Comparison of ENCODE assay signal across 1 cellular context in genomic region chr7:116988363-116988989, GRCh38.
TF ChIP-seq lines count a peak whose summit lies in the region.

No MANE protein-coding gene starts in this region.

TF ChIP-seq in K562, 482 proteins besides CTCF, POLR2A, EP300 and RAD21 (continued from another document and continues in another):
- TF ChIP-seq FOXP4 (CRISPR knock-in tag; IDR thresholded peaks at IDR 0.05; ENCODE audit: borderline replicate concordance) (no peak), HMG20A (CRISPR knock-in tag; conservative IDR thresholded peaks at IDR 0.05) (no peak), ADNP (tag; IDR thresholded peaks at IDR 0.05) (0 out of 2 replicates have a peak, but pooled peaks have one; percentile 44), DEAF1 (CRISPR knock-in tag; IDR thresholded peaks at IDR 0.05) (peak; percentile 84), NR2C1 (IDR thresholded peaks at IDR 0.05) (no peak), NR2C1 (tag; IDR thresholded peaks at IDR 0.05) (no peak), COPS2 (conservative IDR thresholded peaks at IDR 0.05) (no peak), SMC3 (conservative IDR thresholded peaks at IDR 0.05; ENCODE audit: insufficient read depth, low read depth, low read length) (0 out of 2 replicates have a peak, but pooled peaks have one; percentile 12), MIER1 (IDR thresholded peaks at IDR 0.05; ENCODE audit: low read depth) (no peak), CC2D1A (IDR thresholded peaks at IDR 0.05) (no peak), ZNF592 (IDR thresholded peaks at IDR 0.05) (0 out of 2 replicates have a peak, but pooled peaks have one; percentile 8), ARID3A (IDR thresholded peaks at IDR 0.05; ENCODE audit: borderline replicate concordance, low read depth, low read length) (peak; percentile 95), ZNF76 (CRISPR knock-in tag; IDR thresholded peaks at IDR 0.05; ENCODE audit: borderline replicate concordance) (no peak), MNT (conservative IDR thresholded peaks at IDR 0.05) (no peak), ZNF384 (IDR thresholded peaks at IDR 0.05; ENCODE audit: low read depth, low read length) (0 out of 2 replicates have a peak, but pooled peaks have one; percentile 10), CHAMP1 (IDR thresholded peaks at IDR 0.05) (0 out of 2 replicates have a peak, but pooled peaks have one; percentile 35), ZNF24 (IDR thresholded peaks at IDR 0.05) (no peak), ZNF766 (CRISPR knock-in tag; conservative IDR thresholded peaks at IDR 0.05) (no peak), NFE2 (IDR thresholded peaks at IDR 0.05; ENCODE audit: low read depth) (no peak), ZBTB26 (CRISPR knock-in tag; IDR thresholded peaks at IDR 0.05) (no peak), BHLHE40 (IDR thresholded peaks at IDR 0.05; ENCODE audit: low read length) (no peak), GTF3C2 (IDR thresholded peaks at IDR 0.05; ENCODE audit: borderline replicate concordance, extremely low read depth, insufficient read length) (no peak), DMBX1 (CRISPR knock-in tag; IDR thresholded peaks at IDR 0.05; ENCODE audit: borderline replicate concordance) (no peak), ZNF217 (CRISPR knock-in tag; IDR thresholded peaks at IDR 0.05) (no peak), ZHX1 (conservative IDR thresholded peaks at IDR 0.05; ENCODE audit: low read length) (no peak)
